1 cellular context compared by ENCODE assay signal in genomic region chr15:89888214-89888804, GRCh38.
TF ChIP-seq lines count a peak whose summit lies in the region.

No MANE protein-coding gene starts in this region.

TF ChIP-seq in GM23338, 12 proteins besides CTCF, POLR2A, EP300 and RAD21 (continued from another document):
- TF ChIP-seq ZNF462 (CRISPR knock-in tag; IDR thresholded peaks at IDR 0.05) = no peak
- TF ChIP-seq JUNB (IDR thresholded peaks at IDR 0.05; ENCODE audit: unreplicated experiment) = no peak
- no peak for TF ChIP-seq POLR2AphosphoS5 (IDR thresholded peaks at IDR 0.05; ENCODE audit: low read depth)
- no peak for TF ChIP-seq STAT1 (IDR thresholded peaks at IDR 0.05; ENCODE audit: unreplicated experiment)
- TF ChIP-seq EZH2 (IDR thresholded peaks at IDR 0.05; ENCODE audit: low read depth, unreplicated experiment) = no peak
